ENCODE assay signal across 8 cellular contexts in genomic region chr4:86223472-86223871, GRCh38.
DNase-seq lines count a peak whose midpoint lies in the region; ATAC-seq, FAIRE-seq and TF ChIP-seq lines count a peak whose summit lies in the region.

No MANE protein-coding gene starts in this region.

- H3K27ac ChIP-seq in Panc1 (ENCODE audit: low read length) (no peak overlapping the region), gastroesophageal sphincter (no peak overlapping the region)

- no peaks in the 10 kb centered on the region for H3K4me1 Mint-ChIP-seq in activated naive CD4-positive, alpha-beta T cell treated with anti-CD3 and anti-CD28 coated beads, Interleukin-2, amount 10 ng/mL, durations not matched to agents 7 days and 5 days

- H3K27ac Mint-ChIP-seq in activated naive CD4-positive, alpha-beta T cell treated with anti-CD3 and anti-CD28 coated beads, Interleukin-2, amount 10 ng/mL, durations not matched to agents 7 days and 5 days, result no peak overlapping the region

- TF ChIP-seq POLR2A in gastroesophageal sphincter (IDR thresholded peaks at IDR 0.05), result no peak

- peaks cover 5% of the 10 kb centered on the region for H3K9me3 Mint-ChIP-seq in activated naive CD4-positive, alpha-beta T cell treated with anti-CD3 and anti-CD28 coated beads, Interleukin-2, amount 10 ng/mL, durations not matched to agents 7 days and 5 days

- no peaks in the 10 kb centered on the region for H3K27me3 ChIP-seq in Panc1 (ENCODE audit: control insufficient read depth, insufficient read depth, low read length)
- H3K27me3 ChIP-seq in gastroesophageal sphincter, result no peaks in the 10 kb centered on the region

- H3K4me3 ChIP-seq in Panc1 (ENCODE audit: low read depth in 2 of 2, low read length in 2 of 2) (no peak overlapping the region), gastroesophageal sphincter (no peak overlapping the region)

- FAIRE-seq in RCC 7860 (lab: Jason Lieb, UNC), result no peak

- DNase-seq in Panc1 (ENCODE audit: low read depth, low spot score), result peak; percentile 2
- peak; percentile 75 for DNase-seq in iPS DF 19.7 (ENCODE audit: low read depth, low spot score)
- no peak for DNase-seq in activated naive CD4-positive, alpha-beta T cell treated with anti-CD3 and anti-CD28 coated beads, Interleukin-2, amount 10 ng/mL, durations not matched to agents 7 days and 5 days
- DNase-seq in inferior parietal cortex (ENCODE audit: extremely low spot score), result no peak
- DNase-seq in RCC 7860 (ENCODE audit: low spot score), result no peak

- no TSS peak for BruUV-seq in Panc1 (replicated peaks; lab: Mats Ljungman, UMichigan)

- H3K4me1 ChIP-seq in Panc1 (ENCODE audit: control insufficient read depth, insufficient read depth, low read length) (no peaks in the 10 kb centered on the region), gastroesophageal sphincter (peaks cover 0 to 8% (median 0%) of the 10 kb centered on the region in 3 donors)

- no peaks in the 10 kb centered on the region for H3K36me3 ChIP-seq in Panc1 (ENCODE audit: control insufficient read depth, insufficient read depth, low read length)
- H3K36me3 ChIP-seq in gastroesophageal sphincter, result no peaks in the 10 kb centered on the region

- CTCF ChIA-PET in Panc1 (lab: Charles Lee), result no interaction called here
- CTCF ChIA-PET in activated naive CD4-positive, alpha-beta T cell treated with anti-CD3 and anti-CD28 coated beads, Interleukin-2, amount 10 ng/mL, durations not matched to agents 7 days and 5 days (lab: Charles Lee), result no interaction called here

- TF ChIP-seq EP300 in gastroesophageal sphincter (IDR thresholded peaks at IDR 0.05), result no peak

- H3K36me3 Mint-ChIP-seq in activated naive CD4-positive, alpha-beta T cell treated with anti-CD3 and anti-CD28 coated beads, Interleukin-2, amount 10 ng/mL, durations not matched to agents 7 days and 5 days, result no peaks in the 10 kb centered on the region

- H3K4me3 Mint-ChIP-seq in activated naive CD4-positive, alpha-beta T cell treated with anti-CD3 and anti-CD28 coated beads, Interleukin-2, amount 10 ng/mL, durations not matched to agents 7 days and 5 days, result no peak overlapping the region

- no peaks in the 10 kb centered on the region for H3K27me3 Mint-ChIP-seq in activated naive CD4-positive, alpha-beta T cell treated with anti-CD3 and anti-CD28 coated beads, Interleukin-2, amount 10 ng/mL, durations not matched to agents 7 days and 5 days

- TF ChIP-seq CTCF in Panc1 (IDR thresholded peaks at IDR 0.05) (peak; percentile 49), gastroesophageal sphincter (IDR thresholded peaks at IDR 0.05) (no peak)

- WGBS in gastroesophageal sphincter (ENCODE audit: low coverage in 1 of 2), 2 donors, result 47% methylated on average over 3 of the region's 3 CpGs; no CpG with 5 or more reads in 1 of the 2 donors

- in situ Hi-C loops in Panc1 (cut with HindIII; ENCODE audit: low pct_unique_long_range_greater_than_20kb, low sequenced_read_pairs), result no loop called here

- no peaks in the 10 kb centered on the region for H3K9me3 ChIP-seq in Panc1 (ENCODE audit: control insufficient read depth, insufficient read depth, low read depth, low read length)
- no peaks in the 10 kb centered on the region for H3K9me3 ChIP-seq in gastroesophageal sphincter

- POLR2A ChIA-PET in Panc1 (lab: Charles Lee), result no interaction called here

- intact Hi-C loops in Panc1 (cut with micrococcal nuclease; ENCODE audit: unreplicated experiment), result no loop called here

- peak; percentile 70 for ATAC-seq in GM18508 (IDR thresholded peaks at IDR 0.05; ENCODE audit: insufficient read depth, unreplicated experiment)
- ATAC-seq in HG02759 (IDR thresholded peaks at IDR 0.05; ENCODE audit: unreplicated experiment), result peak; percentile 91
- ATAC-seq in Panc1, result 0 out of 2 replicates have a peak, but pooled peaks have one; percentile 58
- no peak for ATAC-seq in gastroesophageal sphincter

Comparison
In these comparisons a context has a peak if more than half of its experiments do, and no peak if none do; other contexts are left out.
1. DNase-seq: peak in Panc1 (single experiment) and iPS DF 19.7 (single experiment); none in activated naive CD4-positive, alpha-beta T cell treated with anti-CD3 and anti-CD28 coated beads, Interleukin-2, amount 10 ng/mL, durations not matched to agents 7 days and 5 days (single experiment), inferior parietal cortex (single experiment) and RCC 7860 (single experiment).